In genomic region chr6:100897671-100898070, GRCh38 we compare ENCODE assay signal across 9 cellular contexts.
"Had no signal": no experiment of that assay in that cellular context is flagged by ENCODE, and none has a peak within 500 bp of the region (broad histone marks: within the 10 kb centered on the region; RNA-seq: fewer than 3 reads in every experiment).

No MANE protein-coding gene starts in this region.

- H3K27ac Mint-ChIP-seq: HFFc6 had no signal

- H3K9ac ChIP-seq: GM23248 had no signal

- H3K4me3 ChIP-seq: GM23248, HAP-1 had no signal

- H3K4me1 ChIP-seq: HAP-1 had no signal

- H2AFZ ChIP-seq: GM23248 had no signal

- DNase-seq: GM23248, GOT3, H7, HFFc6, IMR-90, KBM-7 had no signal

- H3K36me3 ChIP-seq: HAP-1 had no signal

- FAIRE-seq: HTR-8/SVneo had no signal

- ATAC-seq: HCT116 had no signal

- H3K27ac ChIP-seq: GM23248 had no signal

- H3K4me3 Mint-ChIP-seq: HFFc6 had no signal
